22 cellular contexts compared by ENCODE assay signal in the genomic region with DNA sequence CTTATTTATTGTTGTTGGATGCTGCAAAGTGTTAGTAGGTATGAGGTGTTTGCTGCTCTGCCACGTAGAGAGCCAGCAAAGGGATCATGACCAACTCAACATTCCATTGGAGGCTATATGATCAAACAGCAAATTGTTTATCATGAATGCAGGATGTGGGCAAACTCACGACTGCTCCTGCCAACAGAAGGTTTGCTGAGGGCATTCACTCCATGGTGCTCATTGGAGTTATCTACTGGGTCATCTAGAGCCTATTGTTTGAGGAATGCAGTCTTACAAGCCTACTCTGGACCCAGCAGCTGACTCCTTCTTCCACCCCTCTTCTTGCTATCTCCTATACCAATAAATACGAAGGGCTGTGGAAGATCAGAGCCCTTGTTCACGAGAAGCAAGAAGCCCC. TPM values are rescaled to one million over a fixed set of nuclear protein-coding genes. Genes with fewer than 3 reads are reported as not detected.
"Had no signal": no experiment of that assay in that cellular context is flagged by ENCODE, and none has a peak within 500 bp of the region (broad histone marks: within the 10 kb centered on the region; RNA-seq: fewer than 3 reads in every experiment).

No MANE protein-coding gene starts in this region.

- H3K36me3 ChIP-seq: cardiac muscle cell, pancreas had no signal

- ATAC-seq: activated CD4-positive, alpha-beta T cell treated with anti-CD3 and anti-CD28 coated beads for 36 hours; activated naive CD8-positive, alpha-beta T cell treated with anti-CD3 and anti-CD28 coated beads, Interleukin-2, amount 50 U/mL, for 24 hours; activated T-cell treated with anti-CD3 and anti-CD28 coated beads, Interleukin-2, amount 50 U/mL, for 4 hours; pancreas had no signal

- H3K4me3 ChIP-seq: cardiac muscle cell, heart left ventricle, pancreas, psoas muscle, tibial artery had no signal

- H3K9me3 ChIP-seq: heart left ventricle, neutrophil, pancreas, psoas muscle, tibial artery had no signal

- H3K27me3 ChIP-seq: cardiac muscle cell, neutrophil, pancreas, tibial artery had no signal

- DNase-seq: activated CD4-positive, alpha-beta T cell treated with anti-CD3 and anti-CD28 coated beads for 36 hours; activated CD4-positive, alpha-beta T cell treated with anti-CD3 and anti-CD28 coated beads, Interleukin-2, amount 50 U/mL, for 4 hours; activated CD8-positive, alpha-beta memory T cell treated with anti-CD3 and anti-CD28 coated beads for 24 hours; activated CD8-positive, alpha-beta memory T cell treated with anti-CD3 and anti-CD28 coated beads, Interleukin-2, amount 50 U/mL, for 4 hours; activated naive CD4-positive, alpha-beta T cell treated with anti-CD3 and anti-CD28 coated beads, Interleukin-2, amount 50 U/mL, for 16 hours; activated naive CD8-positive, alpha-beta T cell treated with anti-CD3 and anti-CD28 coated beads, Interleukin-2, amount 50 U/mL, for 24 hours; activated T-cell treated with anti-CD3 and anti-CD28 coated beads, Interleukin-2, amount 50 U/mL, for 4 hours; cortex of kidney; endodermal cell; heart left ventricle; pancreas; psoas muscle; right cardiac atrium; stimulated activated CD4-positive, alpha-beta T cell treated with anti-CD3 and anti-CD28 coated beads, Interleukin-4, amount 100 ng/mL, for 24 hours; tibial artery had no signal

- H3K4me1 ChIP-seq: heart left ventricle, pancreas, psoas muscle, tibial artery had no signal

- H3K27ac ChIP-seq: cardiac muscle cell, epithelial cell of prostate, heart left ventricle, neutrophil, pancreas, psoas muscle, tibial artery had no signal

RNA-seq across cellular contexts. Expression of gene MCCD1, which starts 18.8 kb away (rescaled TPM):
- total RNA-seq: activated CD4-positive, alpha-beta T cell treated with anti-CD3 and anti-CD28 coated beads for 36 hours; activated T-cell treated with anti-CD3 and anti-CD28 coated beads, Interleukin-2, amount 50 U/mL, for 4 hours; activated T-helper 2 cell treated with anti-CD3 and anti-CD28 coated beads, Interferon-gamma antibody, Interleukin-2, Interleukin-4, amounts not matched to agents 10 μg/mL and 5 μg/mL and 100 μg/mL, durations not matched to agents 14 hours and 24 hours and 36 hours; cardiac muscle cell; cerebellum; endodermal cell; fibroblast of villous mesenchyme; heart left ventricle; pancreas; psoas muscle; right cardiac atrium had no signal
- polyA plus RNA-seq: cardiac muscle cell, heart left ventricle, liver, pancreas, psoas muscle, right cardiac atrium had no signal
